34 cellular contexts compared by ENCODE assay signal in the genomic region with DNA sequence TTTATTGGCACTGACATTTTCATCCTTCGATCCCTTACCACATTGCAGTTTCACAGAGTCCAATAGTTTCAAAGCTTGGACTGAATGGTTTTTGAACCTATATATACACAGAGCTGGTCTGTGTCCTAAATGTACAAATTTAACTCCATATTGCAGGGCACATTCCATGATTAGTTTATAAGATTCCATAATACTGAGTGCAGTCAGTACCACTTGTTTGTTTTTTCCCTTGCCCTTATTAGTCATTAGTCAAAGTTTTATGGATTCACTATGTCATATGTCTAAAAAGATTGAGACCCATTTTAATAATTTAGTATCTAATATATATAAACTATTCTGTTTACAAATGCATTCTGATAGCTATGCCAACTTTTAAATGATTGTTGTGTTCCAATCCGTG.
"Had no signal": no experiment of that assay in that cellular context is flagged by ENCODE, and none has a peak within 500 bp of the region (broad histone marks: within the 10 kb centered on the region; RNA-seq: fewer than 3 reads in every experiment).

No MANE protein-coding gene starts in this region.

- H3K36me3 ChIP-seq: MG63 had no signal

- H3K9me3 ChIP-seq: MG63 had no signal

- H3K27me3 ChIP-seq: MG63 had no signal

- H3K4me3 ChIP-seq: MG63 had no signal

- DNase-seq: Karpas-422, Kasumi-1, MG63, MM.1S, MV-4-11, NCI-H1048, NCI-H1092, NCI-H1092 treated with DMSO at 0.1 percent for 48 hours, NCI-H1105, NCI-H1105 treated with DMSO at 0.1 percent for 48 hours, NCI-H1417, NCI-H1417 treated with DMSO at 0.1 percent for 48 hours, NCI-H1436, NCI-H1436 treated with DMSO at 0.1 percent for 48 hours, NCI-H146, NCI-H1694, NCI-H1694 treated with DMSO at 0.1 percent for 48 hours, NCI-H187, NCI-H187 treated with DMSO at 0.1 percent for 48 hours, NCI-H1930, NCI-H2029, NCI-H2029 treated with DMSO at 0.1 percent for 48 hours, NCI-H2081, NCI-H2081 treated with DMSO at 0.1 percent for 48 hours, NCI-H2107, NCI-H2171, NCI-H2171 treated with DMSO at 0.1 percent for 48 hours, NCI-H2227 treated with DMSO at 0.1 percent for 48 hours, NCI-H226, NCI-H345, NCI-H446, NCI-H446 treated with DMSO at 0.1 percent for 48 hours, NCI-H510A, NCI-H510A treated with DMSO at 0.1 percent for 48 hours had no signal
